20 cellular contexts compared by ENCODE assay signal in genomic region chr1:208043690-208044089, GRCh38.
DNase-seq lines count a peak whose midpoint lies in the region; ATAC-seq and TF ChIP-seq lines count a peak whose summit lies in the region.
"Had no signal": no experiment of that assay in that cellular context is flagged by ENCODE, and none has a peak within 500 bp of the region (broad histone marks: within the 10 kb centered on the region; RNA-seq: fewer than 3 reads in every experiment).

No MANE protein-coding gene starts in this region.

- H3K36me3 ChIP-seq in body of pancreas (replicated peaks in 1 of 2; ENCODE audit: insufficient read depth in 1 of 2, low read depth in 2 of 2) (peaks cover 0 to 4% of the 10 kb centered on the region in 2 donors), lung (ENCODE audit: control insufficient read depth in 2 of 2, insufficient read depth in 2 of 2, low read length in 2 of 2) (peaks cover 3 to 72% of the 10 kb centered on the region in 2 donors)
- H3K36me3 ChIP-seq: HAP-1 had no signal

- ATAC-seq in Right ventricle myocardium superior (ENCODE audit: poor library complexity): peak; percentile 20
- ATAC-seq in body of pancreas: peak; percentile 80
- ATAC-seq in lung (ENCODE audit: insufficient read depth, low FRiP score): no peak
- ATAC-seq in GM19455 (IDR thresholded peaks at IDR 0.05; ENCODE audit: unreplicated experiment): no peak
- ATAC-seq: effector memory CD8-positive, alpha-beta T cell; stimulated activated effector memory CD8-positive, alpha-beta T cell treated with anti-CD3 and anti-CD28 coated beads, Interleukin-12 subunit alpha, Interleukin-12 subunit beta, amount 100 ng/mL, for 72 hours had no signal

- no peak overlapping the region for H3K4me3 ChIP-seq in body of pancreas
- H3K4me3 ChIP-seq in lung: no peak overlapping the region
- H3K4me3 ChIP-seq: cardiac muscle cell, HAP-1, upper lobe of left lung had no signal

- H3K27me3 ChIP-seq in body of pancreas: no peaks in the 10 kb centered on the region
- no peaks in the 10 kb centered on the region for H3K27me3 ChIP-seq in lung (ENCODE audit: control insufficient read depth, insufficient read depth)
- H3K27me3 ChIP-seq: cardiac muscle cell, upper lobe of left lung had no signal

- peak in 1 of 3 donors; percentile 49 for TF ChIP-seq POLR2A in body of pancreas (IDR thresholded peaks at IDR 0.05)

- H3K4me1 ChIP-seq in body of pancreas (peaks cover 88% of the 10 kb centered on the region), lung (ENCODE audit: control insufficient read depth in 2 of 2, insufficient read depth in 2 of 2, low read length in 2 of 2) (no peaks in the 10 kb centered on the region)
- H3K4me1 ChIP-seq: HAP-1 had no signal

- WGBS in body of pancreas, 2 donors: 0 to 26% methylated on average over 1 to 7 of the region's 7 CpGs
- 60 to 73% methylated on average over 7 of the region's 7 CpGs for WGBS in lung, 2 donors

- intact Hi-C loops in Right ventricle myocardium superior (cut with DNase I): no loop called here
- intact Hi-C loops in cardiac septum (cut with DNase I): no loop called here
- intact Hi-C loops in body of pancreas (cut with DNase I): no loop called here

- DNase-seq in Right ventricle myocardium superior: peak; percentile 59
- DNase-seq in cardiac septum (ENCODE audit: low spot score): no peak
- DNase-seq in body of pancreas: peak; percentile 92 to 97 (median 94)
- DNase-seq in lung (ENCODE audit: low spot score): peak; percentile 53
- DNase-seq in NCI-H1048 (lab: John Stamatoyannopoulos, UW): no peak
- no peak for DNase-seq in NCI-H1694 (lab: John Stamatoyannopoulos, UW)
- DNase-seq in OCI-M1 (lab: John Stamatoyannopoulos, UW): no peak
- DNase-seq: activated CD4-positive, alpha-beta memory T cell treated with anti-CD3 and anti-CD28 coated beads for 36 hours; activated naive CD8-positive, alpha-beta T cell treated with anti-CD3 and anti-CD28 coated beads for 36 hours; activated T-cell treated with anti-CD3 and anti-CD28 coated beads, Interleukin-2, amount 50 U/mL, for 4 hours; Caco-2; effector memory CD8-positive, alpha-beta T cell; Kasumi-1; NCI-H1694 treated with DMSO at 0.1 percent for 48 hours; NCI-H526 had no signal

- H3K27ac ChIP-seq in body of pancreas (peak overlapping the region; percentile 69 to 87 (median 80)), lung (ENCODE audit: low read depth in 1 of 2, low read length in 1 of 2) (no peak overlapping the region)
- H3K27ac ChIP-seq: cardiac muscle cell had no signal

- peak in 4 of 7 experiments; percentile 36 to 59 (median 46) for TF ChIP-seq CTCF in body of pancreas (IDR thresholded peaks at IDR 0.05)
- no peak for TF ChIP-seq CTCF in lung (IDR thresholded peaks at IDR 0.05; ENCODE audit: control extremely low read depth, extremely low read depth)

- H3K9me3 ChIP-seq in body of pancreas: no peaks in the 10 kb centered on the region
- H3K9me3 ChIP-seq in lung (ENCODE audit: control insufficient read depth in 2 of 2, insufficient read depth in 1 of 2, low read length in 1 of 2): no peaks in the 10 kb centered on the region
- H3K9me3 ChIP-seq: Caco-2, HAP-1, upper lobe of left lung had no signal

Comparison
In these comparisons a context has a peak if more than half of its experiments do, and no peak if none do; other contexts are left out.
1. DNase-seq: peak in Right ventricle myocardium superior (single experiment), body of pancreas (4 of 4) and lung (single experiment); none in cardiac septum (single experiment), NCI-H1048 (single experiment), NCI-H1694 (single experiment) and OCI-M1 (single experiment).
2. ATAC-seq: peak in Right ventricle myocardium superior (single experiment) and body of pancreas (single experiment); none in lung (single experiment) and GM19455 (single experiment).
3. H3K27ac ChIP-seq: peak in body of pancreas (4 of 4); none in lung (0 of 2).